16 cellular contexts compared by ENCODE assay signal in genomic region chr9:91196103-91196761, GRCh38.
A peak's percentile ranks its signal among the peaks of the same experiment; 100 is the strongest.
DNase-seq lines count a peak whose midpoint lies in the region; ATAC-seq and TF ChIP-seq lines count a peak whose summit lies in the region.
"Had no signal": no experiment of that assay in that cellular context is flagged by ENCODE, and none has a peak within 500 bp of the region (broad histone marks: within the 10 kb centered on the region; RNA-seq: fewer than 3 reads in every experiment).

No MANE protein-coding gene starts in this region.

- DNase-seq in activated CD8-positive, alpha-beta T cell treated with anti-CD3 and anti-CD28 coated beads for 36 hours, result no peak
- DNase-seq in activated CD8-positive, alpha-beta T cell treated with anti-CD3 and anti-CD28 coated beads, Interleukin-2, amount 10 ng/mL, durations not matched to agents 7 days and 5 days, result no peak
- no peak for DNase-seq in adrenal gland
- no peak for DNase-seq in lower lobe of right lung
- DNase-seq in NCI-H82 treated with DMSO at 0.1 percent for 48 hours (lab: John Stamatoyannopoulos, UW; ENCODE audit: unreplicated experiment), result no peak
- DNase-seq in HuH-7.5 (ENCODE audit: low spot score), result no peak
- no peak for DNase-seq in GM13977 (ENCODE audit: low spot score)
- DNase-seq: activated naive CD8-positive, alpha-beta T cell treated with anti-CD3 and anti-CD28 coated beads, Interleukin-2, amount 10 ng/mL, durations not matched to agents 7 days and 5 days; DMS53; effector CD8-positive, alpha-beta T cell; hippocampal formation; MG63; NCI-H2227 treated with DMSO at 0.1 percent for 48 hours; SHP77 treated with DMSO at 0.1 percent for 48 hours had no signal

- peaks cover 54 to 69% of the 10 kb centered on the region in 2 donors for H3K4me1 ChIP-seq in adrenal gland (replicated peaks in 1 of 2)
- peaks cover 78% of the 10 kb centered on the region for H3K4me1 ChIP-seq in lower lobe of right lung
- peaks cover 12 to 70% (median 57%) of the 10 kb centered on the region in 5 donors for H3K4me1 ChIP-seq in subcutaneous abdominal adipose tissue (ENCODE audit: control insufficient read depth in 5 of 5, insufficient read depth in 5 of 5, low read length in 5 of 5)

- no peak overlapping the region for H3K4me3 Mint-ChIP-seq in activated CD8-positive, alpha-beta T cell treated with anti-CD3 and anti-CD28 coated beads for 36 hours
- H3K4me3 Mint-ChIP-seq in activated CD8-positive, alpha-beta T cell treated with anti-CD3 and anti-CD28 coated beads, Interleukin-2, amount 10 ng/mL, durations not matched to agents 7 days and 5 days, result no peak overlapping the region
- H3K4me3 Mint-ChIP-seq: activated naive CD8-positive, alpha-beta T cell treated with anti-CD3 and anti-CD28 coated beads, Interleukin-2, amount 10 ng/mL, durations not matched to agents 7 days and 5 days had no signal

- H3K9me3 ChIP-seq in adrenal gland (replicated peaks in 1 of 3) (peaks cover 0 to 1% (median 0%) of the 10 kb centered on the region in 3 donors), lower lobe of right lung (no peaks in the 10 kb centered on the region), subcutaneous abdominal adipose tissue (ENCODE audit: control insufficient read depth in 5 of 5, low read length in 5 of 5) (peaks cover 0 to 6% (median 0%) of the 10 kb centered on the region in 5 donors)

- TF ChIP-seq POLR2A in adrenal gland (IDR thresholded peaks at IDR 0.05), result no peak

- H3K27me3 ChIP-seq in adrenal gland, result no peaks in the 10 kb centered on the region
- H3K27me3 ChIP-seq in lower lobe of right lung (ENCODE audit: low read depth), result no peaks in the 10 kb centered on the region
- no peaks in the 10 kb centered on the region for H3K27me3 ChIP-seq in subcutaneous abdominal adipose tissue (ENCODE audit: control insufficient read depth in 5 of 5, insufficient read depth in 4 of 5, low read length in 5 of 5)
- H3K27me3 ChIP-seq: MG63 had no signal

- H3K27ac ChIP-seq in adrenal gland (peak overlapping the region; percentile 73 to 100 (median 99)), lower lobe of right lung (peak overlapping the region; percentile 66), subcutaneous abdominal adipose tissue (ENCODE audit: low read depth, low read length) (peak overlapping the region; percentile 100)

- WGBS in adrenal gland, 4 donors, result 77 to 89% (median 81%) methylated on average over 7 of the region's 7 CpGs

- peak overlapping the region; percentile 69 for H3K27ac Mint-ChIP-seq in activated CD8-positive, alpha-beta T cell treated with anti-CD3 and anti-CD28 coated beads for 36 hours
- H3K27ac Mint-ChIP-seq in activated CD8-positive, alpha-beta T cell treated with anti-CD3 and anti-CD28 coated beads, Interleukin-2, amount 10 ng/mL, durations not matched to agents 7 days and 5 days, result no peak overlapping the region

- H3K27me3 Mint-ChIP-seq in activated CD8-positive, alpha-beta T cell treated with anti-CD3 and anti-CD28 coated beads for 36 hours, result no peaks in the 10 kb centered on the region
- no peaks in the 10 kb centered on the region for H3K27me3 Mint-ChIP-seq in activated CD8-positive, alpha-beta T cell treated with anti-CD3 and anti-CD28 coated beads, Interleukin-2, amount 10 ng/mL, durations not matched to agents 7 days and 5 days (ENCODE audit: low read depth)
- H3K27me3 Mint-ChIP-seq: activated naive CD8-positive, alpha-beta T cell treated with anti-CD3 and anti-CD28 coated beads, Interleukin-2, amount 10 ng/mL, durations not matched to agents 7 days and 5 days had no signal

- POLR2A ChIA-PET in activated CD8-positive, alpha-beta T cell treated with anti-CD3 and anti-CD28 coated beads for 36 hours (lab: Charles Lee), result interaction anchor here (1.0 to 7.0 kb wide), 5 partner anchors 11 to 65 kb away, joined by 3 to 53 read pairs (median 6); no protein-coding TSS in a partner anchor
- POLR2A ChIA-PET in activated CD8-positive, alpha-beta T cell treated with anti-CD3 and anti-CD28 coated beads, Interleukin-2, amount 10 ng/mL, durations not matched to agents 7 days and 5 days (lab: Charles Lee), result interaction anchor here (2.3 kb wide), 1 partner anchor 12 kb away, joined by 6 read pairs; no protein-coding TSS in a partner anchor

- H3K36me3 ChIP-seq in adrenal gland (replicated peaks in 1 of 2) (no peaks in the 10 kb centered on the region), lower lobe of right lung (no peaks in the 10 kb centered on the region), subcutaneous abdominal adipose tissue (ENCODE audit: control insufficient read depth in 5 of 5, insufficient read depth in 5 of 5, low read length in 5 of 5) (no peaks in the 10 kb centered on the region)
- H3K36me3 ChIP-seq: MG63 had no signal

- CTCF ChIA-PET in activated CD8-positive, alpha-beta T cell treated with anti-CD3 and anti-CD28 coated beads for 36 hours (lab: Charles Lee), result interaction anchor here (1.0 to 1.1 kb wide), 3 partner anchors 11 to 107 kb away, joined by 3 to 4 read pairs (median 3); no protein-coding TSS in a partner anchor
- CTCF ChIA-PET in activated CD8-positive, alpha-beta T cell treated with anti-CD3 and anti-CD28 coated beads, Interleukin-2, amount 10 ng/mL, durations not matched to agents 7 days and 5 days (lab: Charles Lee), result interaction anchor here (0.6 to 1.4 kb wide), 6 partner anchors 10 to 230 kb away, joined by 3 to 5 read pairs (median 4); no protein-coding TSS in a partner anchor

- peak overlapping the region in 4 of 5 donors; percentile 24 to 54 (median 34) for H3K9ac ChIP-seq in subcutaneous abdominal adipose tissue (ENCODE audit: low read length in 5 of 5)

- no peak for ATAC-seq in activated CD8-positive, alpha-beta T cell treated with anti-CD3 and anti-CD28 coated beads for 36 hours
- ATAC-seq in activated CD8-positive, alpha-beta T cell treated with anti-CD3 and anti-CD28 coated beads, Interleukin-2, amount 10 ng/mL, durations not matched to agents 7 days and 5 days, result no peak
- ATAC-seq in lower lobe of right lung, result no peak
- ATAC-seq: activated CD4-positive, CD25-positive, alpha-beta regulatory T cell treated with anti-CD3 and anti-CD28 coated beads, Interleukin-2, amount 50 U/mL, for 24 hours had no signal

- peaks cover 21% of the 10 kb centered on the region for H3K9me3 Mint-ChIP-seq in activated CD8-positive, alpha-beta T cell treated with anti-CD3 and anti-CD28 coated beads for 36 hours
- H3K9me3 Mint-ChIP-seq in activated CD8-positive, alpha-beta T cell treated with anti-CD3 and anti-CD28 coated beads, Interleukin-2, amount 10 ng/mL, durations not matched to agents 7 days and 5 days (ENCODE audit: insufficient read depth), result peaks cover 14% of the 10 kb centered on the region

- H3K4me3 ChIP-seq in adrenal gland, result no peak overlapping the region
- H3K4me3 ChIP-seq in lower lobe of right lung, result no peak overlapping the region
- H3K4me3 ChIP-seq in subcutaneous abdominal adipose tissue (ENCODE audit: low read depth in 1 of 5, low read length in 5 of 5), result no peak overlapping the region
- H3K4me3 ChIP-seq: MG63 had no signal

- no peak for TF ChIP-seq CTCF in activated CD8-positive, alpha-beta T cell treated with anti-CD3 and anti-CD28 coated beads for 36 hours (IDR thresholded peaks at IDR 0.05)
- no peak for TF ChIP-seq CTCF in adrenal gland (IDR thresholded peaks at IDR 0.05)
- no peak for TF ChIP-seq CTCF in lower lobe of right lung (IDR thresholded peaks at IDR 0.05)
- TF ChIP-seq CTCF in GM13977 (IDR thresholded peaks at IDR 0.05; ENCODE audit: extremely low read depth, insufficient read depth, missing control alignments), result no peak

- intact Hi-C loops in activated CD8-positive, alpha-beta T cell treated with anti-CD3 and anti-CD28 coated beads for 36 hours (cut with micrococcal nuclease), result loop anchor here (10.0 kb wide), 1 partner anchor 59 kb away; no protein-coding TSS in a partner anchor
- intact Hi-C loops in adrenal gland (cut with DNase I), result loop anchor here in 1 of 2 donors (5.0 kb wide), 1 partner anchor 226 kb away; the partner anchor contains the start of gene NFIL3
- intact Hi-C loops in lower lobe of right lung (cut with DNase I), result loop anchor here (10.0 kb wide), 1 partner anchor 229 kb away; the partner anchor contains the start of gene NFIL3

- H3K36me3 Mint-ChIP-seq in activated CD8-positive, alpha-beta T cell treated with anti-CD3 and anti-CD28 coated beads for 36 hours (ENCODE audit: low read depth), result peaks cover 32% of the 10 kb centered on the region
- H3K36me3 Mint-ChIP-seq in activated CD8-positive, alpha-beta T cell treated with anti-CD3 and anti-CD28 coated beads, Interleukin-2, amount 10 ng/mL, durations not matched to agents 7 days and 5 days (ENCODE audit: low read depth), result peaks cover 33% of the 10 kb centered on the region

- in situ Hi-C loops in GM13977 (cut with MboI; ENCODE audit: low pct_unique_long_range_greater_than_20kb, low sequenced_read_pairs, unreplicated experiment), result no loop called here

- H3K4me1 Mint-ChIP-seq in activated CD8-positive, alpha-beta T cell treated with anti-CD3 and anti-CD28 coated beads for 36 hours (ENCODE audit: low read depth), result peaks cover 78% of the 10 kb centered on the region
- peaks cover 80% of the 10 kb centered on the region for H3K4me1 Mint-ChIP-seq in activated CD8-positive, alpha-beta T cell treated with anti-CD3 and anti-CD28 coated beads, Interleukin-2, amount 10 ng/mL, durations not matched to agents 7 days and 5 days (ENCODE audit: low read depth)
